In genomic region chr11:132020001-132020400, GRCh38 we compare ENCODE assay signal across 10 cellular contexts.
"Had no signal": no experiment of that assay in that cellular context is flagged by ENCODE, and none has a peak within 500 bp of the region (broad histone marks: within the 10 kb centered on the region; RNA-seq: fewer than 3 reads in every experiment).

No MANE protein-coding gene starts in this region.

- H3K4me3 Mint-ChIP-seq: H9, HFFc6, IgD-negative memory B cell had no signal

- DNase-seq: GM23248, GOT3, H9, HCEC 1CT, HFFc6, KG1 had no signal

- ATAC-seq: HepG2 had no signal

- FAIRE-seq: H54, HepG2 had no signal

- H3K27ac Mint-ChIP-seq: H9, HFFc6, IgD-negative memory B cell had no signal

- H3K9ac ChIP-seq: GM23248 had no signal

- H3K27ac ChIP-seq: GM23248, HL-60 had no signal

- H3K4me1 Mint-ChIP-seq: IgD-negative memory B cell had no signal

- H3K27me3 Mint-ChIP-seq: IgD-negative memory B cell had no signal

- H2AFZ ChIP-seq: GM23248 had no signal

- H3K36me3 Mint-ChIP-seq: IgD-negative memory B cell had no signal

- H3K9me3 Mint-ChIP-seq: HFFc6 had no signal

- H3K4me3 ChIP-seq: GM23248 had no signal
